Comparison of ENCODE assay signal across 9 cellular contexts in genomic region chr11:67312187-67313021, GRCh38. TPM values are rescaled to one million over a fixed set of nuclear protein-coding genes. Genes with fewer than 3 reads are reported as not detected.
A peak's percentile ranks its signal among the peaks of the same experiment; 100 is the strongest.
DNase-seq lines count a peak whose midpoint lies in the region; ATAC-seq lines count a peak whose summit lies in the region.
"Had no signal": no experiment of that assay in that cellular context is flagged by ENCODE, and none has a peak within 500 bp of the region (broad histone marks: within the 10 kb centered on the region; RNA-seq: fewer than 3 reads in every experiment).

No MANE protein-coding gene starts in this region.

- ATAC-seq in activated naive CD8-positive, alpha-beta T cell treated with anti-CD3 and anti-CD28 coated beads, Interleukin-2, amount 10 ng/mL, durations not matched to agents 7 days and 5 days (ENCODE audit: low read depth) = no peak
- no peak for ATAC-seq in natural killer cell treated with Interleukin-12 subunit alpha and Interleukin-12 subunit beta and Interleukin-15 and Interleukin-18, amount 100 ng/mL, for 72 hours
- ATAC-seq in HG03097 (IDR thresholded peaks at IDR 0.05; ENCODE audit: low FRiP score, unreplicated experiment) = no peak

- H3K27ac Mint-ChIP-seq in activated naive CD8-positive, alpha-beta T cell treated with anti-CD3 and anti-CD28 coated beads, Interleukin-2, amount 10 ng/mL, durations not matched to agents 7 days and 5 days = peak overlapping the region; percentile 78
- peak overlapping the region; percentile 71 to 80 for H3K27ac Mint-ChIP-seq in natural killer cell treated with Interleukin-12 subunit alpha and Interleukin-12 subunit beta and Interleukin-15 and Interleukin-18, amount 100 ng/mL, for 72 hours

- H3K36me3 ChIP-seq in H7 (replicated peaks; ENCODE audit: control insufficient read depth, insufficient read depth, low read length) = peaks cover 1% of the 10 kb centered on the region

- H3K27me3 ChIP-seq in H7 (ENCODE audit: control insufficient read depth, insufficient read depth, low read length) = no peaks in the 10 kb centered on the region

- H3K36me3 Mint-ChIP-seq in activated naive CD8-positive, alpha-beta T cell treated with anti-CD3 and anti-CD28 coated beads, Interleukin-2, amount 10 ng/mL, durations not matched to agents 7 days and 5 days = no peaks in the 10 kb centered on the region
- H3K36me3 Mint-ChIP-seq in natural killer cell treated with Interleukin-12 subunit alpha and Interleukin-12 subunit beta and Interleukin-15 and Interleukin-18, amount 100 ng/mL, for 72 hours = no peaks in the 10 kb centered on the region
- H3K36me3 Mint-ChIP-seq: naive B cell had no signal

- peak; percentile 65 for DNase-seq in CMK (ENCODE audit: low read depth)
- DNase-seq in T-helper 1 cell = peak in 3 of 5 donors; percentile 35 to 52 (median 41)
- peak; percentile 34 for DNase-seq in activated naive CD8-positive, alpha-beta T cell treated with anti-CD3 and anti-CD28 coated beads, Interleukin-2, amount 10 ng/mL, durations not matched to agents 7 days and 5 days
- DNase-seq in natural killer cell treated with Interleukin-12 subunit alpha and Interleukin-12 subunit beta and Interleukin-15 and Interleukin-18, amount 100 ng/mL, for 72 hours (ENCODE audit: low spot score) = no peak
- DNase-seq in NCI-H1436 treated with DMSO at 0.1 percent for 48 hours (lab: John Stamatoyannopoulos, UW) = no peak
- no peak for DNase-seq in H7
- no peak for DNase-seq in NCI-H2196 treated with DMSO at 0.1 percent for 48 hours (lab: John Stamatoyannopoulos, UW; ENCODE audit: unreplicated experiment)
- DNase-seq: naive B cell had no signal

- peak overlapping the region; percentile 15 for H3K4me3 Mint-ChIP-seq in activated naive CD8-positive, alpha-beta T cell treated with anti-CD3 and anti-CD28 coated beads, Interleukin-2, amount 10 ng/mL, durations not matched to agents 7 days and 5 days
- no peak overlapping the region for H3K4me3 Mint-ChIP-seq in natural killer cell treated with Interleukin-12 subunit alpha and Interleukin-12 subunit beta and Interleukin-15 and Interleukin-18, amount 100 ng/mL, for 72 hours

- no peaks in the 10 kb centered on the region for H3K27me3 Mint-ChIP-seq in activated naive CD8-positive, alpha-beta T cell treated with anti-CD3 and anti-CD28 coated beads, Interleukin-2, amount 10 ng/mL, durations not matched to agents 7 days and 5 days
- H3K27me3 Mint-ChIP-seq in natural killer cell treated with Interleukin-12 subunit alpha and Interleukin-12 subunit beta and Interleukin-15 and Interleukin-18, amount 100 ng/mL, for 72 hours = no peaks in the 10 kb centered on the region
- H3K27me3 Mint-ChIP-seq: naive B cell had no signal

- H3K4me3 ChIP-seq in H7 (ENCODE audit: insufficient read depth, low read depth, low read length) = no peak overlapping the region

- H3K4me1 Mint-ChIP-seq in activated naive CD8-positive, alpha-beta T cell treated with anti-CD3 and anti-CD28 coated beads, Interleukin-2, amount 10 ng/mL, durations not matched to agents 7 days and 5 days = peaks cover 21% of the 10 kb centered on the region
- peaks cover 20 to 21% of the 10 kb centered on the region in 2 donors for H3K4me1 Mint-ChIP-seq in natural killer cell treated with Interleukin-12 subunit alpha and Interleukin-12 subunit beta and Interleukin-15 and Interleukin-18, amount 100 ng/mL, for 72 hours (ENCODE audit: low read depth in 2 of 2)

- POLR2A ChIA-PET in activated naive CD8-positive, alpha-beta T cell treated with anti-CD3 and anti-CD28 coated beads, Interleukin-2, amount 10 ng/mL, durations not matched to agents 7 days and 5 days (lab: Charles Lee) = interaction anchor here (3.2 kb wide), 1 partner anchor 9 kb away, joined by 18 read pairs; the partner anchor contains the start of gene SSH3

- no peaks in the 10 kb centered on the region for H3K9me3 Mint-ChIP-seq in activated naive CD8-positive, alpha-beta T cell treated with anti-CD3 and anti-CD28 coated beads, Interleukin-2, amount 10 ng/mL, durations not matched to agents 7 days and 5 days
- no peaks in the 10 kb centered on the region for H3K9me3 Mint-ChIP-seq in natural killer cell treated with Interleukin-12 subunit alpha and Interleukin-12 subunit beta and Interleukin-15 and Interleukin-18, amount 100 ng/mL, for 72 hours
- H3K9me3 Mint-ChIP-seq: naive B cell had no signal

RNA-seq across cellular contexts. Expression of gene SSH3, which starts 9.1 kb away (rescaled TPM):
- 10 to 100 TPM; 24.6 to 27.0 TPM for total RNA-seq in activated naive CD8-positive, alpha-beta T cell treated with anti-CD3 and anti-CD28 coated beads, Interleukin-2, amount 10 ng/mL, durations not matched to agents 7 days and 5 days
- total RNA-seq in natural killer cell treated with Interleukin-12 subunit alpha and Interleukin-12 subunit beta and Interleukin-15 and Interleukin-18, amount 100 ng/mL, for 72 hours = 10 to 100 TPM; 19.2 to 32.3 TPM
- total RNA-seq in H7 (2014; rRNA removed; shearing (Covaris generic)) = 23.6 and 30.2 TPM in 2 replicates

RNA-seq across cellular contexts. Expression of gene ANKRD13D, which starts 23.3 kb away (rescaled TPM):
- total RNA-seq in activated naive CD8-positive, alpha-beta T cell treated with anti-CD3 and anti-CD28 coated beads, Interleukin-2, amount 10 ng/mL, durations not matched to agents 7 days and 5 days = 100 to 1,000 TPM; 185 to 207 TPM
- total RNA-seq in natural killer cell treated with Interleukin-12 subunit alpha and Interleukin-12 subunit beta and Interleukin-15 and Interleukin-18, amount 100 ng/mL, for 72 hours = 100 to 1,000 TPM; 182 to 231 TPM
- total RNA-seq in H7 (2014; rRNA removed; shearing (Covaris generic)) = 29.1 and 32.2 TPM in 2 replicates

RNA-seq across cellular contexts. Expression of gene POLD4, which starts 40.9 kb away (rescaled TPM):
- 10 to 100 TPM; 73.2 to 78.2 TPM for total RNA-seq in activated naive CD8-positive, alpha-beta T cell treated with anti-CD3 and anti-CD28 coated beads, Interleukin-2, amount 10 ng/mL, durations not matched to agents 7 days and 5 days
- 10 to 100 TPM; 25.7 to 46.4 TPM for total RNA-seq in natural killer cell treated with Interleukin-12 subunit alpha and Interleukin-12 subunit beta and Interleukin-15 and Interleukin-18, amount 100 ng/mL, for 72 hours
- 49.8 and 53.9 TPM in 2 replicates for total RNA-seq in H7 (2014; rRNA removed; shearing (Covaris generic))

RNA-seq across cellular contexts. Expression of gene GRK2, which starts 46.1 kb away (rescaled TPM):
- 100 to 1,000 TPM; 325 to 341 TPM for total RNA-seq in activated naive CD8-positive, alpha-beta T cell treated with anti-CD3 and anti-CD28 coated beads, Interleukin-2, amount 10 ng/mL, durations not matched to agents 7 days and 5 days
- total RNA-seq in natural killer cell treated with Interleukin-12 subunit alpha and Interleukin-12 subunit beta and Interleukin-15 and Interleukin-18, amount 100 ng/mL, for 72 hours = 100 to 1,000 TPM; 394 to 432 TPM
- total RNA-seq in H7 (2014; rRNA removed; shearing (Covaris generic)) = 73.8 and 82.1 TPM in 2 replicates

Comparison
In these comparisons a context has a peak if more than half of its experiments do, and no peak if none do; other contexts are left out.
1. DNase-seq: peak in CMK (single experiment), T-helper 1 cell (3 of 5) and activated naive CD8-positive, alpha-beta T cell treated with anti-CD3 and anti-CD28 coated beads, Interleukin-2, amount 10 ng/mL, durations not matched to agents 7 days and 5 days (single experiment); none in natural killer cell treated with Interleukin-12 subunit alpha and Interleukin-12 subunit beta and Interleukin-15 and Interleukin-18, amount 100 ng/mL, for 72 hours (single experiment), NCI-H1436 treated with DMSO at 0.1 percent for 48 hours (single experiment), H7 (single experiment) and NCI-H2196 treated with DMSO at 0.1 percent for 48 hours (single experiment).